In the genomic region with DNA sequence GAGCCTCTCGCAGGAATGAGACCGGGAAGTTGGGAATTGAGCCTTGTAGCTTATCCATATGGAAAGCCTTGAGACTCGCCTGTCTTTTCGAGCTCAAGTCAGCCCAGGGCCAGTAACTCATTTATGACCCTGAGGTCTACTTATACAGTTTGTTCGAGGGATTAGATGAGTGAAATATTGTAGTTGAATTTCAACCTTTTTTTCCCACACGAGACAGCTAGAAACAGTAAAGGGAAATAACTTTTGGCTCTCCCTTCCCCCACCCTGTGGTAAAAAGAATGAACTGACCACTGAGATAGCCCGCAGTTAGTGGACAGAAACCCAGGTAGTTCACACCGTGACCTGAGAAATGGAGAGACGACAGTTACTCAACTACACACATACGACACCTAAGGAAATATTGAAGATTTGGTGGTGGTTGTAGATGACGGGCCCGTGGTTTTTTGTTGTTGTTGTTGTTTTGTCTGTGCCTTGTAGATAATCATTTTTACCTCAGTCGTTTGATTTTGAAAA, we compare ENCODE assay signal across 8 cellular contexts. TPM values are rescaled to one million over a fixed set of nuclear protein-coding genes. Genes with fewer than 3 reads are reported as not detected.
DNase-seq lines count a peak whose midpoint lies in the region; ATAC-seq and TF ChIP-seq lines count a peak whose summit lies in the region.

No MANE protein-coding gene starts in this region.

- peak overlapping the region; percentile 93 for H3K27ac ChIP-seq in RWPE2 (ENCODE audit: poor library complexity, severe bottlenecking)
- peak overlapping the region; percentile 97 for H3K27ac ChIP-seq in effector memory CD4-positive, alpha-beta T cell (ENCODE audit: insufficient read depth, low read length, poor library complexity, severe bottlenecking)

- H3K27ac Mint-ChIP-seq in activated CD4-positive, alpha-beta T cell treated with anti-CD3 and anti-CD28 coated beads, Interleukin-2, amount 10 ng/mL, durations not matched to agents 24 days and 14 days = peak overlapping the region; percentile 93
- peak overlapping the region; percentile 94 to 97 for H3K27ac Mint-ChIP-seq in natural killer cell

- peaks cover 55% of the 10 kb centered on the region for H3K36me3 Mint-ChIP-seq in activated CD4-positive, alpha-beta T cell treated with anti-CD3 and anti-CD28 coated beads, Interleukin-2, amount 10 ng/mL, durations not matched to agents 24 days and 14 days (ENCODE audit: low read depth)
- H3K36me3 Mint-ChIP-seq in natural killer cell = peaks cover 10% of the 10 kb centered on the region

- intact Hi-C loops in activated CD4-positive, alpha-beta T cell treated with anti-CD3 and anti-CD28 coated beads, Interleukin-2, amount 10 ng/mL, durations not matched to agents 24 days and 14 days (cut with micrococcal nuclease) = loop anchor here (1.0 to 5.0 kb wide), 6 partner anchors 9 to 660 kb away; partner anchors contain the start of genes CTDSPL2 and GOLM2
- intact Hi-C loops in natural killer cell (cut with micrococcal nuclease) = loop anchor here (2.0 to 5.0 kb wide), 3 partner anchors 110 to 249 kb away; partner anchors contain the start of genes CTDSPL2 and GOLM2

- no peaks in the 10 kb centered on the region for H3K27me3 ChIP-seq in RWPE2 (ENCODE audit: insufficient read depth, poor library complexity, severe bottlenecking)
- H3K27me3 ChIP-seq in effector memory CD4-positive, alpha-beta T cell (replicated peaks; ENCODE audit: control insufficient read depth, insufficient read depth, low read length, poor library complexity, severe bottlenecking) = no peaks in the 10 kb centered on the region

- TF ChIP-seq CTCF in RWPE2 (IDR thresholded peaks at IDR 0.05; ENCODE audit: poor library complexity, severe bottlenecking) (no peak), natural killer cell (IDR thresholded peaks at IDR 0.05) (no peak)

- ATAC-seq in RWPE2 (ENCODE audit: low read depth) (peak; percentile 1; the same call in 2 of the 3 replicates), natural killer cell (no peak), GM18858 (IDR thresholded peaks at IDR 0.05; ENCODE audit: unreplicated experiment) (no peak), GM18517 (IDR thresholded peaks at IDR 0.05; ENCODE audit: unreplicated experiment) (no peak)

- peak overlapping the region; percentile 93 for H3K4me3 ChIP-seq in RWPE2 (ENCODE audit: severe bottlenecking)
- H3K4me3 ChIP-seq in effector memory CD4-positive, alpha-beta T cell (ENCODE audit: insufficient read depth, low read depth, low read length, poor library complexity, severe bottlenecking) = peak overlapping the region; percentile 94

- DNase-seq in activated CD4-positive, alpha-beta T cell treated with anti-CD3 and anti-CD28 coated beads, Interleukin-2, amount 10 ng/mL, durations not matched to agents 24 days and 14 days = peak; percentile 75
- no peak for DNase-seq in activated CD4-positive, alpha-beta T cell treated with anti-CD3 and anti-CD28 coated beads for 48 hours
- DNase-seq in RWPE2 (ENCODE audit: low spot score) (no peak), natural killer cell (no peak), NCI-H345 (lab: John Stamatoyannopoulos, UW) (no peak)
- DNase-seq in effector memory CD4-positive, alpha-beta T cell = no peak

- H3K9me3 Mint-ChIP-seq in activated CD4-positive, alpha-beta T cell treated with anti-CD3 and anti-CD28 coated beads, Interleukin-2, amount 10 ng/mL, durations not matched to agents 24 days and 14 days = no peaks in the 10 kb centered on the region
- no peaks in the 10 kb centered on the region for H3K9me3 Mint-ChIP-seq in natural killer cell

- H3K4me1 ChIP-seq in RWPE2 (ENCODE audit: insufficient read depth, poor library complexity, severe bottlenecking) = peaks cover 28% of the 10 kb centered on the region
- H3K4me1 ChIP-seq in effector memory CD4-positive, alpha-beta T cell (ENCODE audit: control insufficient read depth, insufficient read depth, low read length, poor library complexity, severe bottlenecking) = peaks cover 10% of the 10 kb centered on the region

- H3K4me3 Mint-ChIP-seq in activated CD4-positive, alpha-beta T cell treated with anti-CD3 and anti-CD28 coated beads, Interleukin-2, amount 10 ng/mL, durations not matched to agents 24 days and 14 days = peak overlapping the region; percentile 84
- peak overlapping the region; percentile 90 for H3K4me3 Mint-ChIP-seq in natural killer cell

- peaks cover 56% of the 10 kb centered on the region for H3K36me3 ChIP-seq in RWPE2 (ENCODE audit: low read depth)
- H3K36me3 ChIP-seq in effector memory CD4-positive, alpha-beta T cell (ENCODE audit: control insufficient read depth, insufficient read depth, low read length) = peaks cover 7% of the 10 kb centered on the region

- no peaks in the 10 kb centered on the region for H3K27me3 Mint-ChIP-seq in activated CD4-positive, alpha-beta T cell treated with anti-CD3 and anti-CD28 coated beads, Interleukin-2, amount 10 ng/mL, durations not matched to agents 24 days and 14 days
- H3K27me3 Mint-ChIP-seq in natural killer cell (ENCODE audit: low read depth in 2 of 2) = no peaks in the 10 kb centered on the region

- H3K9me3 ChIP-seq in RWPE2 (ENCODE audit: severe bottlenecking) = no peaks in the 10 kb centered on the region
- no peaks in the 10 kb centered on the region for H3K9me3 ChIP-seq in effector memory CD4-positive, alpha-beta T cell (ENCODE audit: control insufficient read depth, low read length)

- peaks cover 47% of the 10 kb centered on the region for H3K4me1 Mint-ChIP-seq in activated CD4-positive, alpha-beta T cell treated with anti-CD3 and anti-CD28 coated beads, Interleukin-2, amount 10 ng/mL, durations not matched to agents 24 days and 14 days
- peaks cover 51 to 53% of the 10 kb centered on the region in 2 donors for H3K4me1 Mint-ChIP-seq in natural killer cell

RNA-seq across cellular contexts. Expression of gene EIF3J, which starts 0.8 kb away (rescaled TPM):
- total RNA-seq in activated CD4-positive, alpha-beta T cell treated with anti-CD3 and anti-CD28 coated beads, Interleukin-2, amount 10 ng/mL, durations not matched to agents 24 days and 14 days = 161 and 166 TPM in 2 replicates
- 10 to 100 TPM; 53.1 to 75.7 (median 72.4) TPM for total RNA-seq in natural killer cell
